In the genomic region with DNA sequence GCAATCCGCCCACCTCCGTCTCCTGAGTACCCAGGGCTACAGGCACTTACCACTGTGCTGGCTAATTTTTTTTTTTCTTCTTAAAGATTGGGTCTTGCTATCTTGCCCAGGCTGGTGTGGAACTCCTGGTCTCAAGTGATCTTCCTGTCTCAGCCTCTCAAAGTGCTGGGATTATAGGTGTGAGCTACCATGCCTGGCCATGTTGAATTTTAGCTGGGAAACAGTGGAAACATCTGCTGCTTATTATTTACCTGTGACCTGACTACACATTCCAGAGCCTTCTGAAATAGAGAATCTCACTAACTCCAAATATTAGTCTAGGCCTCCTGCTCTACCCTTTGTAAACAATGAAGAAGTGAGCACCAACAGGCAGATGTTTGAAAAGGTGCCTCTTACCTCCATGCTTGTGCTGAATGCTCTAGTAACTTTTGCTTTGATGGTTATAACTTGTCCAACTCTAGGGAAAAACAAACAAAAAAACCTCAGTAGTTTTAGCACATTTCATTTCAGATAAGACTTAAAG, we compare ENCODE assay signal across 2 cellular contexts.
A peak's percentile ranks its signal among the peaks of the same experiment; 100 is the strongest.
TF ChIP-seq lines count a peak whose summit lies in the region.

No MANE protein-coding gene starts in this region.

TF ChIP-seq in H1, 55 proteins besides CTCF, POLR2A, EP300 and RAD21 (continued from another document):
- TF ChIP-seq RXRA (IDR thresholded peaks at IDR 0.05; ENCODE audit: insufficient read depth, low read depth, low read length) (no peak), SAP30 (IDR thresholded peaks at IDR 0.05; ENCODE audit: insufficient read depth, insufficient replicate concordance, low read length) (no peak), TEAD4 (IDR thresholded peaks at IDR 0.05; ENCODE audit: low read depth, low read length) (no peak), ZNF274 (IDR thresholded peaks at IDR 0.05; ENCODE audit: borderline replicate concordance, extremely low read depth, low read length) (no peak), CBX5 (IDR thresholded peaks at IDR 0.05; ENCODE audit: low read depth, low read length) (no peak), ASH2L (IDR thresholded peaks at IDR 0.05; ENCODE audit: low read length) (no peak), RFX5 (IDR thresholded peaks at IDR 0.05; ENCODE audit: borderline replicate concordance, low read depth, low read length) (no peak), CHD1 (IDR thresholded peaks at IDR 0.05; ENCODE audit: low read depth, low read length) (no peak), SUZ12 (IDR thresholded peaks at IDR 0.05; ENCODE audit: low read length) (no peak), TBP (IDR thresholded peaks at IDR 0.05; ENCODE audit: low read depth, low read length) (no peak), EZH2 (IDR thresholded peaks at IDR 0.05; ENCODE audit: low read depth, low read length, severe bottlenecking) (no peak), HDAC6 (IDR thresholded peaks at IDR 0.05; ENCODE audit: low read depth, low read length) (no peak), SIN3A (conservative IDR thresholded peaks at IDR 0.05 in 1 of 2, IDR thresholded peaks at IDR 0.05 in 1 of 2; ENCODE audit: low read depth in 1 of 2, low read length in 2 of 2) (no peak), EGR1 (IDR thresholded peaks at IDR 0.05; ENCODE audit: borderline replicate concordance, low read depth, low read length) (no peak)
TF ChIP-seq in H1: peak in this region for 0.

TF ChIP-seq in liver, 16 proteins besides CTCF, POLR2A, EP300 and RAD21 (continued from another document):
- TF ChIP-seq HNF4A (conservative IDR thresholded peaks at IDR 0.05) (peak in 1 of 2 donors; percentile 5), FOXA2 (IDR thresholded peaks at IDR 0.05) (peak; percentile 67), ATF3 (IDR thresholded peaks at IDR 0.05) (no peak), YY1 (IDR thresholded peaks at IDR 0.05) (peak; percentile 65), SP1 (IDR thresholded peaks at IDR 0.05) (peak; percentile 10), NR2F2 (IDR thresholded peaks at IDR 0.05) (no peak), MAX (IDR thresholded peaks at IDR 0.05) (peak; percentile 41)
